28 cellular contexts compared by ENCODE assay signal in genomic region chr11:112460141-112460540, GRCh38.
"Had no signal": no experiment of that assay in that cellular context is flagged by ENCODE, and none has a peak within 500 bp of the region (broad histone marks: within the 10 kb centered on the region; RNA-seq: fewer than 3 reads in every experiment).

No MANE protein-coding gene starts in this region.

- H3K4me3 ChIP-seq: stomach, suprapubic skin, testis, thoracic aorta, thyroid gland, tibial artery, tibial nerve, transverse colon, upper lobe of left lung, upper lobe of right lung, uterus, vagina had no signal

- H3K27ac Mint-ChIP-seq: stimulated activated effector memory CD8-positive, alpha-beta T cell treated with anti-CD3 and anti-CD28 coated beads, Interleukin-12 subunit alpha, Interleukin-12 subunit beta, amount 100 ng/mL, for 72 hours; stimulated activated memory B cell treated with anti-CD40 and anti-IgM and Interleukin-4, amounts not matched to agents 10 μg/mL and 1 μg/mL and 100 μg/mL, for 72 hours; stimulated activated naive B cell treated with anti-CD40 and anti-IgM and Interleukin-4, amounts not matched to agents 10 μg/mL and 1 μg/mL and 100 μg/mL, for 72 hours; stimulated activated naive CD8-positive, alpha-beta T cell treated with anti-CD3 and anti-CD28 coated beads, Interleukin-15, amount 100 ng/mL, for 72 hours; stimulated activated naive CD8-positive, alpha-beta T cell treated with anti-CD3 and anti-CD28 coated beads, Interleukin-15, Interleukin-2, amounts not matched to agents 100 ng/mL and 50 ng/mL, for 24 hours; type B pancreatic cell had no signal

- ATAC-seq: stimulated activated effector memory CD8-positive, alpha-beta T cell treated with anti-CD3 and anti-CD28 coated beads, Interleukin-12 subunit alpha, Interleukin-12 subunit beta, amount 100 ng/mL, for 72 hours; stimulated activated memory B cell treated with anti-CD40 and anti-IgM and Interleukin-4, amounts not matched to agents 10 μg/mL and 1 μg/mL and 100 μg/mL, for 72 hours; stimulated activated naive B cell treated with anti-CD40 and anti-IgM and Interleukin-4, amounts not matched to agents 10 μg/mL and 1 μg/mL and 100 μg/mL, for 72 hours; stimulated activated naive CD8-positive, alpha-beta T cell treated with anti-CD3 and anti-CD28 coated beads, Interleukin-15, amount 100 ng/mL, for 72 hours; stimulated activated naive CD8-positive, alpha-beta T cell treated with anti-CD3 and anti-CD28 coated beads, Interleukin-15, Interleukin-2, amounts not matched to agents 100 U/mL and 50 U/mL, for 24 hours; upper lobe of right lung had no signal

- H3K36me3 Mint-ChIP-seq: stimulated activated effector memory CD8-positive, alpha-beta T cell treated with anti-CD3 and anti-CD28 coated beads, Interleukin-12 subunit alpha, Interleukin-12 subunit beta, amount 100 ng/mL, for 72 hours; stimulated activated memory B cell treated with anti-CD40 and anti-IgM and Interleukin-4, amounts not matched to agents 10 μg/mL and 1 μg/mL and 100 μg/mL, for 72 hours; stimulated activated naive B cell treated with anti-CD40 and anti-IgM and Interleukin-4, amounts not matched to agents 10 μg/mL and 1 μg/mL and 100 μg/mL, for 72 hours; type B pancreatic cell had no signal

- H3K36me3 ChIP-seq: stomach, suprapubic skin, thoracic aorta, thyroid gland, tibial artery, tibial nerve, transverse colon, upper lobe of left lung, upper lobe of right lung, uterus, vagina had no signal

- H3K27ac ChIP-seq: stomach, suprapubic skin, testis, thoracic aorta, thyroid gland, tibial artery, tibial nerve, transverse colon, upper lobe of left lung, upper lobe of right lung, uterus, vagina had no signal

- H3K4me3 Mint-ChIP-seq: stimulated activated effector memory CD8-positive, alpha-beta T cell treated with anti-CD3 and anti-CD28 coated beads, Interleukin-12 subunit alpha, Interleukin-12 subunit beta, amount 100 ng/mL, for 72 hours; stimulated activated memory B cell treated with anti-CD40 and anti-IgM and Interleukin-4, amounts not matched to agents 10 μg/mL and 1 μg/mL and 100 μg/mL, for 72 hours; stimulated activated naive B cell treated with anti-CD40 and anti-IgM and Interleukin-4, amounts not matched to agents 10 μg/mL and 1 μg/mL and 100 μg/mL, for 72 hours; stimulated activated naive CD8-positive, alpha-beta T cell treated with anti-CD3 and anti-CD28 coated beads, Interleukin-15, amount 100 ng/mL, for 72 hours; stimulated activated naive CD8-positive, alpha-beta T cell treated with anti-CD3 and anti-CD28 coated beads, Interleukin-15, Interleukin-2, amounts not matched to agents 100 ng/mL and 50 ng/mL, for 24 hours; type B pancreatic cell had no signal

- H3K27me3 Mint-ChIP-seq: stimulated activated naive CD8-positive, alpha-beta T cell treated with anti-CD3 and anti-CD28 coated beads, Interleukin-15, amount 100 ng/mL, for 72 hours; stimulated activated naive CD8-positive, alpha-beta T cell treated with anti-CD3 and anti-CD28 coated beads, Interleukin-15, Interleukin-2, amounts not matched to agents 100 ng/mL and 50 ng/mL, for 24 hours; type B pancreatic cell had no signal

- H3K9me3 ChIP-seq: stomach, suprapubic skin, testis, thoracic aorta, thyroid gland, tibial artery, transverse colon, upper lobe of left lung, upper lobe of right lung, uterus, vagina had no signal

- DNase-seq: stimulated activated CD4-positive, alpha-beta T cell treated with anti-CD3 and anti-CD28 coated beads, Interleukin-2, amount 100 ng/mL, for 48 hours; stimulated activated CD4-positive, alpha-beta T cell treated with anti-CD3 and anti-CD28 coated beads, Interleukin-4, amount 100 ng/mL, for 1 hour; stimulated activated CD4-positive, alpha-beta T cell treated with anti-CD3 and anti-CD28 coated beads, Interleukin-4, amount 100 ng/mL, for 24 hours; stimulated activated CD4-positive, alpha-beta T cell treated with anti-CD3 and anti-CD28 coated beads, Interleukin-4, amount 100 ng/mL, for 4 hours; stimulated activated CD8-positive, alpha-beta memory T cell treated with anti-CD3 and anti-CD28 coated beads, Interleukin-4, amount 100 ng/mL, for 48 hours; stimulated activated naive B cell treated with anti-CD40 and anti-IgM and Interleukin-4, amounts not matched to agents 10 μg/mL and 1 μg/mL and 100 μg/mL, for 72 hours; stimulated activated naive CD4-positive, alpha-beta T cell; stimulated activated naive CD4-positive, alpha-beta T cell treated with Interleukin-2 at 50 U/mL for 16 hours; stimulated activated naive CD8-positive, alpha-beta T cell treated with anti-CD3 and anti-CD28 coated beads, Interleukin-15, amount 100 ng/mL, for 72 hours; stimulated activated naive CD8-positive, alpha-beta T cell treated with anti-CD3 and anti-CD28 coated beads, Interleukin-15, Interleukin-2, amounts not matched to agents 100 U/mL and 50 U/mL, for 24 hours; stomach; substantia nigra; testis; thyroid gland; tibial artery; transverse colon; trophoblast cell; upper lobe of left lung; upper lobe of right lung; uterus had no signal

- H3K4me1 Mint-ChIP-seq: stimulated activated effector memory CD8-positive, alpha-beta T cell treated with anti-CD3 and anti-CD28 coated beads, Interleukin-12 subunit alpha, Interleukin-12 subunit beta, amount 100 ng/mL, for 72 hours; stimulated activated naive B cell treated with anti-CD40 and anti-IgM and Interleukin-4, amounts not matched to agents 10 μg/mL and 1 μg/mL and 100 μg/mL, for 72 hours; stimulated activated naive CD8-positive, alpha-beta T cell treated with anti-CD3 and anti-CD28 coated beads, Interleukin-15, amount 100 ng/mL, for 72 hours had no signal

- H3K4me1 ChIP-seq: stomach, suprapubic skin, testis, thyroid gland, tibial artery, tibial nerve, transverse colon, upper lobe of right lung, uterus, vagina had no signal
